Comparison of ENCODE assay signal across 10 cellular contexts in genomic region chr22:46287873-46288751, GRCh38. TPM values are rescaled to one million over a fixed set of nuclear protein-coding genes. Genes with fewer than 3 reads are reported as not detected.
DNase-seq lines count a peak whose midpoint lies in the region; ATAC-seq and TF ChIP-seq lines count a peak whose summit lies in the region.
"Had no signal": no experiment of that assay in that cellular context is flagged by ENCODE, and none has a peak within 500 bp of the region (broad histone marks: within the 10 kb centered on the region; RNA-seq: fewer than 3 reads in every experiment).

No MANE protein-coding gene starts in this region.

- H2AK5ac ChIP-seq in trophoblast cell (ENCODE audit: low read length) = no peak overlapping the region
- no peak overlapping the region for H2AK5ac ChIP-seq in mesendoderm (ENCODE audit: low read length)

- H3K4me3 ChIP-seq in mononuclear cell (ENCODE audit: low read length) (peak overlapping the region; percentile 5), prostate gland (no peak overlapping the region), trophoblast cell (ENCODE audit: low read depth, low read length) (no peak overlapping the region), mesendoderm (ENCODE audit: low read length) (no peak overlapping the region)

- no peak for TF ChIP-seq CTCF in prostate gland (IDR thresholded peaks at IDR 0.05)

- H4K8ac ChIP-seq in trophoblast cell (ENCODE audit: low read depth, low read length) = no peak overlapping the region
- no peak overlapping the region for H4K8ac ChIP-seq in mesendoderm (ENCODE audit: low read depth, low read length)

- H3K79me1 ChIP-seq in trophoblast cell (ENCODE audit: low read length) (no peaks in the 10 kb centered on the region), mesendoderm (ENCODE audit: low read length) (no peaks in the 10 kb centered on the region)

- intact Hi-C loops in prostate gland (cut with DNase I) = no loop called here

- no peak overlapping the region for H4K91ac ChIP-seq in trophoblast cell (ENCODE audit: low read depth, low read length)

- H3K36me3 ChIP-seq in prostate gland (peaks cover 0 to 19% of the 10 kb centered on the region in 2 donors), trophoblast cell (ENCODE audit: control insufficient read depth in 1 of 2, insufficient read depth in 2 of 2, low read length in 2 of 2) (peaks cover 32 to 52% of the 10 kb centered on the region in 2 experiments), mesendoderm (ENCODE audit: control insufficient read depth, insufficient read depth, low read length) (no peaks in the 10 kb centered on the region)

- no peak overlapping the region for H2BK15ac ChIP-seq in mesendoderm (replicated peaks; ENCODE audit: low read depth)

- no peak overlapping the region for H2AFZ ChIP-seq in trophoblast cell (ENCODE audit: insufficient read depth, low read length, poor library complexity)

- TF ChIP-seq POLR2A in prostate gland (IDR thresholded peaks at IDR 0.05) = no peak

- H3K18ac ChIP-seq in trophoblast cell (ENCODE audit: low read length) = no peak overlapping the region
- no peak overlapping the region for H3K18ac ChIP-seq in mesendoderm (ENCODE audit: low read length)

- H3K23ac ChIP-seq in trophoblast cell (ENCODE audit: low read length) (no peak overlapping the region), mesendoderm (ENCODE audit: low read length) (no peak overlapping the region)

- H2BK5ac ChIP-seq in trophoblast cell (ENCODE audit: low read depth, low read length, poor library complexity) = no peak overlapping the region
- no peak overlapping the region for H2BK5ac ChIP-seq in mesendoderm (ENCODE audit: low read length)

- H3K4me1 ChIP-seq in mononuclear cell (ENCODE audit: insufficient read depth, low read length) (peaks cover 46% of the 10 kb centered on the region), prostate gland (replicated peaks) (no peaks in the 10 kb centered on the region), trophoblast cell (ENCODE audit: control insufficient read depth in 1 of 2, insufficient read depth in 2 of 2, low read length in 2 of 2) (no peaks in the 10 kb centered on the region), mesendoderm (ENCODE audit: control insufficient read depth, low read depth, low read length) (no peaks in the 10 kb centered on the region)

- H2BK12ac ChIP-seq in trophoblast cell (ENCODE audit: low read length) = no peak overlapping the region

- H3K4ac ChIP-seq in trophoblast cell (ENCODE audit: low read depth, low read length) = no peak overlapping the region
- H3K4ac ChIP-seq in mesendoderm (ENCODE audit: low read depth, low read length) = no peak overlapping the region

- no peak overlapping the region for H3K14ac ChIP-seq in trophoblast cell (ENCODE audit: low read length)

- H3K9me3 ChIP-seq in mononuclear cell (ENCODE audit: low read depth, low read length) (no peaks in the 10 kb centered on the region), prostate gland (no peaks in the 10 kb centered on the region), trophoblast cell (ENCODE audit: insufficient read depth, low read depth, low read length) (no peaks in the 10 kb centered on the region)

- H3K27me3 ChIP-seq in mononuclear cell (ENCODE audit: insufficient read depth, low read length) = no peaks in the 10 kb centered on the region
- H3K27me3 ChIP-seq in prostate gland (replicated peaks; ENCODE audit: insufficient read depth) = no peaks in the 10 kb centered on the region
- no peaks in the 10 kb centered on the region for H3K27me3 ChIP-seq in trophoblast cell (ENCODE audit: insufficient read depth, low read length)
- H3K27me3 ChIP-seq in mesendoderm (ENCODE audit: insufficient read depth, low read length, poor library complexity) = no peaks in the 10 kb centered on the region

- H3K79me2 ChIP-seq in trophoblast cell (ENCODE audit: control insufficient read depth, insufficient read depth, low read length, poor library complexity) = no peaks in the 10 kb centered on the region
- no peaks in the 10 kb centered on the region for H3K79me2 ChIP-seq in mesendoderm (ENCODE audit: control insufficient read depth, insufficient read depth, low read length)

- WGBS in prostate gland = 78% methylated on average over 23 of the region's 24 CpGs
- no CpG with 5 or more reads among the region's 24 CpGs for WGBS in trophoblast cell (ENCODE audit: extremely low coverage, insufficient coverage, insufficient read length)
- WGBS in mesendoderm (ENCODE audit: extremely low coverage, insufficient coverage, low lambda C conversion rate) = no CpG with 5 or more reads among the region's 24 CpGs

- no peak overlapping the region for H3K9ac ChIP-seq in trophoblast cell (ENCODE audit: low read length)
- H3K9ac ChIP-seq in mesendoderm (ENCODE audit: low read length) = no peak overlapping the region

- no peak overlapping the region for H4K5ac ChIP-seq in mesendoderm (ENCODE audit: low read length)

- H3K4me2 ChIP-seq in trophoblast cell (ENCODE audit: low read length) (no peak overlapping the region), mesendoderm (ENCODE audit: low read length) (no peak overlapping the region)

- DNase-seq in activated CD4-positive, CD25-positive, alpha-beta regulatory T cell treated with anti-CD3 and anti-CD28 coated beads, Interleukin-2, amount 50 U/mL, for 72 hours = peak; percentile 42
- DNase-seq in prostate gland (ENCODE audit: low spot score) (no peak), trophoblast cell (no peak), mesendoderm (no peak), cerebellar nuclear complex (lab: John Stamatoyannopoulos, UW) (no peak)

- H3K27ac ChIP-seq in prostate gland = no peak overlapping the region
- H3K27ac ChIP-seq in trophoblast cell (ENCODE audit: low read depth, low read length) = no peak overlapping the region
- H3K27ac ChIP-seq in mesendoderm (ENCODE audit: low read depth, low read length) = no peak overlapping the region

- H4K12ac ChIP-seq in trophoblast cell (ENCODE audit: low read depth, low read length) = no peak overlapping the region

- H2BK120ac ChIP-seq in trophoblast cell (ENCODE audit: insufficient read depth, low read length, poor library complexity) (no peak overlapping the region), mesendoderm (ENCODE audit: low read depth, low read length) (no peak overlapping the region)

- ATAC-seq in GM18867 (IDR thresholded peaks at IDR 0.05; ENCODE audit: unreplicated experiment) = peak; percentile 65
- ATAC-seq in HG02678 (IDR thresholded peaks at IDR 0.05; ENCODE audit: unreplicated experiment) = peak; percentile 93

- no peak overlapping the region for H3K56ac ChIP-seq in mesendoderm (ENCODE audit: low read length)

RNA-seq across cellular contexts. Expression of gene GTSE1, which starts 8.6 kb away (rescaled TPM):
- total RNA-seq in mononuclear cell (0.52 TPM), prostate gland (1 to 10 TPM in 1 of 2 donors, under 1 TPM in 1; 0.46 to 4.8 TPM)
- polyA plus RNA-seq in trophoblast cell (2013) = 20.9 and 23.5 TPM in 2 replicates
- polyA plus RNA-seq in mesendoderm (2013, experiment 1 of 2) = 34.5 TPM
- polyA plus RNA-seq in mesendoderm (2013, experiment 2 of 2) = 34.6 TPM

RNA-seq across cellular contexts. Expression of gene TTC38, which starts 20.3 kb away (rescaled TPM):
- total RNA-seq in mononuclear cell (16.3 TPM), prostate gland (100 to 1,000 TPM in 1 of 2 donors, 10 to 100 TPM in 1; 47.6 to 115 TPM)
- polyA plus RNA-seq in trophoblast cell (2013) = 11.4 and 12.4 TPM in 2 replicates
- polyA plus RNA-seq in mesendoderm (2013, experiment 1 of 2) = 11.0 TPM
- 14.0 TPM for polyA plus RNA-seq in mesendoderm (2013, experiment 2 of 2)

RNA-seq across cellular contexts. Expression of gene PKDREJ, which starts 25.0 kb away (rescaled TPM):
- total RNA-seq in mononuclear cell (under 0.01 TPM), prostate gland (under 1 TPM in 1 of 2 donors, not detected in 1; 0.68 TPM)
- polyA plus RNA-seq in trophoblast cell (2013) = under 0.01 TPM in 2 replicates
- polyA plus RNA-seq in mesendoderm (2013, experiment 1 of 2) = 0.03 TPM
- polyA plus RNA-seq in mesendoderm (2013, experiment 2 of 2) = 0.04 TPM
- total RNA-seq: NCI-H460 had no signal
- polyA plus RNA-seq: fibroblast of lung had no signal

RNA-seq across cellular contexts. Expression of gene CDPF1, which starts 38.0 kb away (rescaled TPM):
- total RNA-seq in mononuclear cell = 1.6 TPM
- 10 to 100 TPM; 16.2 to 20.6 TPM for total RNA-seq in prostate gland
- 5.5 and 5.9 TPM in 2 replicates for polyA plus RNA-seq in trophoblast cell (2013)
- 6.4 TPM for polyA plus RNA-seq in mesendoderm (2013, experiment 1 of 2)
- polyA plus RNA-seq in mesendoderm (2013, experiment 2 of 2) = 5.4 TPM

RNA-seq across cellular contexts. Expression of gene TRMU, which starts 47.4 kb away (rescaled TPM):
- 26.0 TPM for total RNA-seq in mononuclear cell
- 10 to 100 TPM; 35.1 to 52.9 TPM for total RNA-seq in prostate gland
- polyA plus RNA-seq in trophoblast cell (2013) = 28.5 TPM in 2 replicates
- polyA plus RNA-seq in mesendoderm (2013, experiment 1 of 2) = 53.2 TPM
- polyA plus RNA-seq in mesendoderm (2013, experiment 2 of 2) = 50.3 TPM
